In the genomic region with DNA sequence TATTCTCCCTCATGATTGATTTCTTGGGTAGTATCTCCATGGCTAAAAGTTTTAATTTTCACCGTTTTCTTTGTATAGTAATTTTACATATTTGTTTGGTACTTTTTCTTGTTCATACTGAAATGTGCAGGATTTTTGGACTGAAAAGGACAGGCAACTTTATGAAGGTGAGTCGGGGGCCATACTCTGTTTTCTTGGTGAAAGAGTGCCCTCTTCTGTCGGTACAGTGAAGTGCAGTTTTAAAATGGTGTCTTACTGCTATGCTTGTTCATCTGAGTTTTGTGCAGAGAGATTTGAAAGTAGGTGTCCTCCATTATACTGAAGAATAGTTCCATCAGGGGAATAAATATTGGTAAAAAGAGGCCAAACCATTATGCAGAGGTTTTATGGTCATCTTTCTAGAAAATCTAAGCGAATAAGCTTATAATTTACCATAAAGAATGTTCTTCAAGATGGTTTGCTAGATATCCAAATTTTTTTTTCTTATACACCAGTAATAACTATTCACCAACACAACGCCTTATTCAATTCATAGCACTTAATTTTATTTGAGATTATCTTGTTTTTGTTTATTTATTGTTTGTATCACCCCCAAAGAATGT, we compare ENCODE assay signal across 8 cellular contexts. TPM values are rescaled to one million over a fixed set of nuclear protein-coding genes. Genes with fewer than 3 reads are reported as not detected.
DNase-seq lines count a peak whose midpoint lies in the region; ATAC-seq and TF ChIP-seq lines count a peak whose summit lies in the region.

No MANE protein-coding gene starts in this region.

- H3K79me2 ChIP-seq in hepatocyte, result no peaks in the 10 kb centered on the region

- 7% methylated on average over 5 of the region's 5 CpGs for WGBS in hepatocyte (ENCODE audit: low lambda C conversion rate, missing lambda C conversion rate)
- 11 to 15% methylated on average over 5 of the region's 5 CpGs for WGBS in tibial nerve, 2 donors

- H3K27ac ChIP-seq in hepatocyte (no peak overlapping the region), tibial nerve (no peak overlapping the region)

- ATAC-seq in GM19043 (IDR thresholded peaks at IDR 0.05; ENCODE audit: low read depth, unreplicated experiment), result peak; percentile 64
- no peak for ATAC-seq in HG03520 (IDR thresholded peaks at IDR 0.05; ENCODE audit: unreplicated experiment)

- no peak for TF ChIP-seq EP300 in tibial nerve (IDR thresholded peaks at IDR 0.05)

- H3K4me1 ChIP-seq in hepatocyte (ENCODE audit: insufficient read depth) (no peaks in the 10 kb centered on the region), tibial nerve (no peaks in the 10 kb centered on the region)

- no peaks in the 10 kb centered on the region for H4K20me1 ChIP-seq in hepatocyte (ENCODE audit: insufficient read depth, poor library complexity, severe bottlenecking)

- H2AFZ ChIP-seq in hepatocyte, result no peak overlapping the region

- no peak for TF ChIP-seq POLR2A in tibial nerve (IDR thresholded peaks at IDR 0.05)

- no peak overlapping the region for H3K4me2 ChIP-seq in hepatocyte

- H3K4me3 ChIP-seq in LNCaP clone FGC (ENCODE audit: low read depth, low read length) (no peak overlapping the region), hepatocyte (no peak overlapping the region), tibial nerve (no peak overlapping the region)

- H3K9me3 ChIP-seq in hepatocyte (ENCODE audit: low read depth) (no peaks in the 10 kb centered on the region), tibial nerve (no peaks in the 10 kb centered on the region)

- peak; percentile 52 for DNase-seq in DMS 273 (lab: John Stamatoyannopoulos, UW; ENCODE audit: unreplicated experiment)
- peak; percentile 2 for DNase-seq in LNCaP clone FGC (ENCODE audit: low read depth)
- DNase-seq in SW480 (ENCODE audit: low spot score), result peak; percentile 9
- peak; percentile 49 for DNase-seq in hepatocyte (ENCODE audit: low spot score)
- DNase-seq in tibial nerve (ENCODE audit: low spot score in 2 of 2), result peak in 1 of 2 donors; percentile 53
- no peak for DNase-seq in middle frontal gyrus (ENCODE audit: extremely low spot score, low spot score)

- H3K9me2 ChIP-seq in hepatocyte (replicated peaks; ENCODE audit: insufficient read depth), result no peaks in the 10 kb centered on the region

- H3K36me3 ChIP-seq in hepatocyte (replicated peaks; ENCODE audit: insufficient read depth, low read depth), result no peaks in the 10 kb centered on the region
- no peaks in the 10 kb centered on the region for H3K36me3 ChIP-seq in tibial nerve

- H3K27me3 ChIP-seq in hepatocyte, result no peaks in the 10 kb centered on the region
- no peaks in the 10 kb centered on the region for H3K27me3 ChIP-seq in tibial nerve

- TF ChIP-seq CTCF in LNCaP clone FGC (IDR thresholded peaks at IDR 0.05; ENCODE audit: control insufficient read depth, extremely low read depth, insufficient read depth), result peak; percentile 77
- peak; percentile 68 for TF ChIP-seq CTCF in hepatocyte (IDR thresholded peaks at IDR 0.05; ENCODE audit: poor library complexity)
- peak; percentile 39 to 64 (median 52) for TF ChIP-seq CTCF in tibial nerve (IDR thresholded peaks at IDR 0.05)

RNA-seq across cellular contexts. Expression of gene SERPINB13, which starts 8.7 kb away (rescaled TPM):
- total RNA-seq in hepatocyte (not detected in 2 replicates), tibial nerve (not detected)
- 0.28 TPM in 1 of 2 replicates, not detected in the other for polyA plus RNA-seq in hepatocyte

RNA-seq across cellular contexts. Expression of gene SERPINB12, which starts 36.3 kb away (rescaled TPM):
- total RNA-seq in hepatocyte (not detected in 2 replicates), tibial nerve (not detected)
- not detected in 2 replicates for polyA plus RNA-seq in hepatocyte
